In the genomic region with DNA sequence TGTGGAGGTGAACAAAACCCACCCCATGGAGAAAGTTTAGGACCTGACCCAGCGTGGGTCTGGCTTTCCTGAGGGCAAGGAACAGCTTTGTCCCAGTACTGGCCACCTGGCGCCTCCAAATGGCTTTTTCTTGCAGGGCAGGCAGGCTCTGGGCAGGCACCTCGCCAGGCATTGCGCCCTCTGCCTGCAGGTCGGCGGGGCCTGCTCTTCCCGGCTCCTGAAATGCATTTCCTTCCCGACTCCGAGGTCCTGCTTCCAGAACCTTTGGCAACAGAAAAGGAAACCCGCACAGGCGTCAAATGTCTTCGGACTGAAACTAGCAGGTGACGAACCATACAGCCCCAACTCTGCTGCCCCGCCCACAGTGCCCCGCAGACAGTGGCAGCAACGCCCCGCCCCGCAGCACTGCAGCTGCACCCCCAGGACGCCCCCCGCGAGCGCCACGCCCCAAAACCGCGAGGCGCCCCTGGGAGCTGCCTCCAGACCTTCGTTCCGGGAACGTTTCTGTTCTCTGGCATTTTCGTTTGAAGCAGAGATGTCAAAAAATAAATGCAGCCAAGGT, we compare ENCODE assay signal across 1 cellular context.
TF ChIP-seq lines count a peak whose summit lies in the region.

No MANE protein-coding gene starts in this region.

TF ChIP-seq in GM23338, 12 proteins besides CTCF, POLR2A, EP300 and RAD21 (continued from another document):
- TF ChIP-seq, protein P1, sequence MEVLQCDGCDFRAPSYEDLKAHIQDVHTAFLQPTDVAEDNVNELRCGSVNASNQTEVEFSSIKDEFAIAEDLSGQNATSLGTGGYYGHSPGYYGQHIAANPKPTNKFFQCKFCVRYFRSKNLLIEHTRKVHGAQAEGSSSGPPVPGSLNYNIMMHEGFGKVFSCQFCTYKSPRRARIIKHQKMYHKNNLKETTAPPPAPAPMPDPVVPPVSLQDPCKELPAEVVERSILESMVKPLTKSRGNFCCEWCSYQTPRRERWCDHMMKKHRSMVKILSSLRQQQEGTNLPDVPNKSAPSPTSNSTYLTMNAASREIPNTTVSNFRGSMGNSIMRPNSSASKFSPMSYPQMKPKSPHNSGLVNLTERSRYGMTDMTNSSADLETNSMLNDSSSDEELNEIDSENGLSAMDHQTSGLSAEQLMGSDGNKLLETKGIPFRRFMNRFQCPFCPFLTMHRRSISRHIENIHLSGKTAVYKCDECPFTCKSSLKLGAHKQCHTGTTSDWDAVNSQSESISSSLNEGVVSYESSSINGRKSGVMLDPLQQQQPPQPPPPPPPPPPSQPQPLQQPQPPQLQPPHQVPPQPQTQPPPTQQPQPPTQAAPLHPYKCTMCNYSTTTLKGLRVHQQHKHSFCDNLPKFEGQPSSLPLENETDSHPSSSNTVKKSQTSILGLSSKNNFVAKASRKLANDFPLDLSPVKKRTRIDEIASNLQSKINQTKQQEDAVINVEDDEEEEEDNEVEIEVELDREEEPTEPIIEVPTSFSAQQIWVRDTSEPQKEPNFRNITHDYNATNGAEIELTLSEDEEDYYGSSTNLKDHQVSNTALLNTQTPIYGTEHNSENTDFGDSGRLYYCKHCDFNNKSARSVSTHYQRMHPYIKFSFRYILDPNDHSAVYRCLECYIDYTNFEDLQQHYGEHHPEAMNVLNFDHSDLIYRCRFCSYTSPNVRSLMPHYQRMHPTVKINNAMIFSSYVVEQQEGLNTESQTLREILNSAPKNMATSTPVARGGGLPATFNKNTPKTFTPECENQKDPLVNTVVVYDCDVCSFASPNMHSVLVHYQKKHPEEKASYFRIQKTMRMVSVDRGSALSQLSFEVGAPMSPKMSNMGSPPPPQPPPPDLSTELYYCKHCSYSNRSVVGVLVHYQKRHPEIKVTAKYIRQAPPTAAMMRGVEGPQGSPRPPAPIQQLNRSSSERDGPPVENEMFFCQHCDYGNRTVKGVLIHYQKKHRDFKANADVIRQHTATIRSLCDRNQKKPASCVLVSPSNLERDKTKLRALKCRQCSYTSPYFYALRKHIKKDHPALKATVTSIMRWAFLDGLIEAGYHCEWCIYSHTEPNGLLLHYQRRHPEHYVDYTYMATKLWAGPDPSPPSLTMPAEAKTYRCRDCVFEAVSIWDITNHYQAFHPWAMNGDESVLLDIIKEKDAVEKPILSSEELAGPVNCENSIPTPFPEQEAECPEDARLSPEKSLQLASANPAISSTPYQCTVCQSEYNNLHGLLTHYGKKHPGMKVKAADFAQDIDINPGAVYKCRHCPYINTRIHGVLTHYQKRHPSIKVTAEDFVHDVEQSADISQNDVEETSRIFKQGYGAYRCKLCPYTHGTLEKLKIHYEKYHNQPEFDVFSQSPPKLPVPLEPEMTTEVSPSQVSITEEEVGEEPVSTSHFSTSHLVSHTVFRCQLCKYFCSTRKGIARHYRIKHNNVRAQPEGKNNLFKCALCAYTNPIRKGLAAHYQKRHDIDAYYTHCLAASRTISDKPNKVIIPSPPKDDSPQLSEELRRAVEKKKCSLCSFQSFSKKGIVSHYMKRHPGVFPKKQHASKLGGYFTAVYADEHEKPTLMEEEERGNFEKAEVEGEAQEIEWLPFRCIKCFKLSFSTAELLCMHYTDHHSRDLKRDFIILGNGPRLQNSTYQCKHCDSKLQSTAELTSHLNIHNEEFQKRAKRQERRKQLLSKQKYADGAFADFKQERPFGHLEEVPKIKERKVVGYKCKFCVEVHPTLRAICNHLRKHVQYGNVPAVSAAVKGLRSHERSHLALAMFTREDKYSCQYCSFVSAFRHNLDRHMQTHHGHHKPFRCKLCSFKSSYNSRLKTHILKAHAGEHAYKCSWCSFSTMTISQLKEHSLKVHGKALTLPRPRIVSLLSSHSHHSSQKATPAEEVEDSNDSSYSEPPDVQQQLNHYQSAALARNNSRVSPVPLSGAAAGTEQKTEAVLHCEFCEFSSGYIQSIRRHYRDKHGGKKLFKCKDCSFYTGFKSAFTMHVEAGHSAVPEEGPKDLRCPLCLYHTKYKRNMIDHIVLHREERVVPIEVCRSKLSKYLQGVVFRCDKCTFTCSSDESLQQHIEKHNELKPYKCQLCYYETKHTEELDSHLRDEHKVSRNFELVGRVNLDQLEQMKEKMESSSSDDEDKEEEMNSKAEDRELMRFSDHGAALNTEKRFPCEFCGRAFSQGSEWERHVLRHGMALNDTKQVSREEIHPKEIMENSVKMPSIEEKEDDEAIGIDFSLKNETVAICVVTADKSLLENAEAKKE (CRISPR knock-in tag; IDR thresholded peaks at IDR 0.05): no peak
- TF ChIP-seq EZH2phosphoT487 (IDR thresholded peaks at IDR 0.05; ENCODE audit: unreplicated experiment) (no peak), NANOG (IDR thresholded peaks at IDR 0.05; ENCODE audit: borderline replicate concordance) (no peak), CREB1 (CRISPR knock-in tag; IDR thresholded peaks at IDR 0.05; ENCODE audit: low read depth) (no peak)
